1 cellular context compared by ENCODE assay signal in the genomic region with DNA sequence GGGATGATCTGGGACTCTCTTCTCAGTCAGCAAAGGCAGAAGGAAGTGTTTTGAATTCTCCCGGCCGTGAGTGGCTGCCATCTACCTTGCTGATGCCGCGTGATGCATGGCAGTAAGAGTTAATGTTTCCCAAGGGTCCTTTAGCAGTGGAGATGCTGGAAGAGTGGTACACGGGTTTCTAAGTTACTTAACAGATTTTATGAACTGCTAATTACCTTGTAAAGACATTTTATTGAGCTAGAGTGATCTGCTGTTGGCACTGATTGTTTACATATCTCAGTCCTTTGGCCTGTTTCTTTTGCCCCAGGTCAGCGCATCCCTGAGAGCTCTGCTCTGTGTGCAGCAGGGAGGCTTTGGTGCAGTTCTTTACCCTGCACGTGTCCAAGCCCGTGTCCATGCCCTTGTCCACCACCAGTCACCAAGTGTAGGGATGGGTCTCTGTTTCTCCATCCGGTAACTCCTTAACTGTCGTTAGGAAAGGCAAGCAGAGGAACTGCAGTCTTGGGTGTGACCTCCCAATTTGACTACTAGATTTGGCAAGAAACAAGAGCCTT.
A peak's percentile ranks its signal among the peaks of the same experiment; 100 is the strongest.
TF ChIP-seq lines count a peak whose summit lies in the region.

No MANE protein-coding gene starts in this region.

TF ChIP-seq in HEK293, 187 proteins besides CTCF, POLR2A, EP300 and RAD21 (continued from another document):
- TF ChIP-seq, protein P1, sequence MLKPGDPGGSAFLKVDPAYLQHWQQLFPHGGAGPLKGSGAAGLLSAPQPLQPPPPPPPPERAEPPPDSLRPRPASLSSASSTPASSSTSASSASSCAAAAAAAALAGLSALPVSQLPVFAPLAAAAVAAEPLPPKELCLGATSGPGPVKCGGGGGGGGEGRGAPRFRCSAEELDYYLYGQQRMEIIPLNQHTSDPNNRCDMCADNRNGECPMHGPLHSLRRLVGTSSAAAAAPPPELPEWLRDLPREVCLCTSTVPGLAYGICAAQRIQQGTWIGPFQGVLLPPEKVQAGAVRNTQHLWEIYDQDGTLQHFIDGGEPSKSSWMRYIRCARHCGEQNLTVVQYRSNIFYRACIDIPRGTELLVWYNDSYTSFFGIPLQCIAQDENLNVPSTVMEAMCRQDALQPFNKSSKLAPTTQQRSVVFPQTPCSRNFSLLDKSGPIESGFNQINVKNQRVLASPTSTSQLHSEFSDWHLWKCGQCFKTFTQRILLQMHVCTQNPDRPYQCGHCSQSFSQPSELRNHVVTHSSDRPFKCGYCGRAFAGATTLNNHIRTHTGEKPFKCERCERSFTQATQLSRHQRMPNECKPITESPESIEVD (tag by site-specific recombination; IDR thresholded peaks at IDR 0.05): peak; percentile 54
- TF ChIP-seq ZNF24 (tag by site-specific recombination; IDR thresholded peaks at IDR 0.05) (0 out of 2 replicates have a peak, but pooled peaks have one; percentile 53), FEZF1 (tag by site-specific recombination; IDR thresholded peaks at IDR 0.05) (peak; percentile 53; the same call in 1 of the 2 replicates), ZFP37 (tag by site-specific recombination; IDR thresholded peaks at IDR 0.05) (no peak), ZNF701 (tag by site-specific recombination; IDR thresholded peaks at IDR 0.05) (no peak), ZNF530 (tag by site-specific recombination; IDR thresholded peaks at IDR 0.05; ENCODE audit: low read depth) (no peak), OSR2 (tag by site-specific recombination; IDR thresholded peaks at IDR 0.05) (peak; percentile 35; the same call in 1 of the 2 replicates), ZNF416 (tag by site-specific recombination; IDR thresholded peaks at IDR 0.05) (no peak), ZNF776 (tag by site-specific recombination; IDR thresholded peaks at IDR 0.05; ENCODE audit: borderline replicate concordance) (no peak), YY1 (tag by site-specific recombination; IDR thresholded peaks at IDR 0.05) (peak; percentile 18; the same call in 1 of the 2 replicates), ZNF366 (tag by site-specific recombination; conservative IDR thresholded peaks at IDR 0.05) (no peak), ZNF549 (tag by site-specific recombination; IDR thresholded peaks at IDR 0.05) (no peak), ZNF621 (tag by site-specific recombination; IDR thresholded peaks at IDR 0.05) (no peak), ZBTB48 (tag by site-specific recombination; IDR thresholded peaks at IDR 0.05) (no peak), GLIS1 (tag by site-specific recombination; IDR thresholded peaks at IDR 0.05) (peak; percentile 68), ZNF292 (tag by site-specific recombination; IDR thresholded peaks at IDR 0.05; ENCODE audit: borderline replicate concordance, low read depth) (no peak), ZNF37A (tag by site-specific recombination; IDR thresholded peaks at IDR 0.05) (no peak), ZNF707 (tag by site-specific recombination; IDR thresholded peaks at IDR 0.05) (no peak), ZXDB (tag by site-specific recombination; IDR thresholded peaks at IDR 0.05) (no peak), MYNN (tag by site-specific recombination; IDR thresholded peaks at IDR 0.05; ENCODE audit: borderline replicate concordance) (no peak), KLF1 (tag by site-specific recombination; IDR thresholded peaks at IDR 0.05) (no peak), ZNF561 (tag by site-specific recombination; IDR thresholded peaks at IDR 0.05; ENCODE audit: borderline replicate concordance) (no peak), ZBTB20 (tag by site-specific recombination; IDR thresholded peaks at IDR 0.05) (no peak), ZNF677 (tag by site-specific recombination; IDR thresholded peaks at IDR 0.05) (no peak), GFI1B (tag by site-specific recombination; IDR thresholded peaks at IDR 0.05) (0 out of 2 replicates have a peak, but pooled peaks have one; percentile 55), ZNF2 (tag by site-specific recombination; IDR thresholded peaks at IDR 0.05) (no peak), ZNF596 (tag by site-specific recombination; IDR thresholded peaks at IDR 0.05) (0 out of 2 replicates have a peak, but pooled peaks have one; percentile 26), ZNF174 (tag by site-specific recombination; IDR thresholded peaks at IDR 0.05) (no peak), ZNF335 (tag by site-specific recombination; conservative IDR thresholded peaks at IDR 0.05) (no peak), ZNF768 (tag by site-specific recombination; IDR thresholded peaks at IDR 0.05) (no peak), ZNF473 (tag by site-specific recombination; IDR thresholded peaks at IDR 0.05) (no peak), SP2 (tag by site-specific recombination; IDR thresholded peaks at IDR 0.05) (no peak), ZNF777 (tag by site-specific recombination; IDR thresholded peaks at IDR 0.05; ENCODE audit: borderline replicate concordance) (no peak), ZNF223 (tag by site-specific recombination; IDR thresholded peaks at IDR 0.05) (no peak), SP3 (tag by site-specific recombination; IDR thresholded peaks at IDR 0.05) (no peak), GLI2 (tag by site-specific recombination; IDR thresholded peaks at IDR 0.05; ENCODE audit: borderline replicate concordance, low read depth) (no peak), ZNF169 (tag by site-specific recombination; IDR thresholded peaks at IDR 0.05) (no peak), TRIM28 (IDR thresholded peaks at IDR 0.05; ENCODE audit: borderline replicate concordance, low read length) (peak; percentile 46; the same call in 1 of the 2 replicates), ZNF624 (tag by site-specific recombination; IDR thresholded peaks at IDR 0.05) (no peak), KLF10 (tag by site-specific recombination; IDR thresholded peaks at IDR 0.05) (no peak), ZNF585B (tag by site-specific recombination; IDR thresholded peaks at IDR 0.05) (no peak)
- TF ChIP-seq, protein P2, sequence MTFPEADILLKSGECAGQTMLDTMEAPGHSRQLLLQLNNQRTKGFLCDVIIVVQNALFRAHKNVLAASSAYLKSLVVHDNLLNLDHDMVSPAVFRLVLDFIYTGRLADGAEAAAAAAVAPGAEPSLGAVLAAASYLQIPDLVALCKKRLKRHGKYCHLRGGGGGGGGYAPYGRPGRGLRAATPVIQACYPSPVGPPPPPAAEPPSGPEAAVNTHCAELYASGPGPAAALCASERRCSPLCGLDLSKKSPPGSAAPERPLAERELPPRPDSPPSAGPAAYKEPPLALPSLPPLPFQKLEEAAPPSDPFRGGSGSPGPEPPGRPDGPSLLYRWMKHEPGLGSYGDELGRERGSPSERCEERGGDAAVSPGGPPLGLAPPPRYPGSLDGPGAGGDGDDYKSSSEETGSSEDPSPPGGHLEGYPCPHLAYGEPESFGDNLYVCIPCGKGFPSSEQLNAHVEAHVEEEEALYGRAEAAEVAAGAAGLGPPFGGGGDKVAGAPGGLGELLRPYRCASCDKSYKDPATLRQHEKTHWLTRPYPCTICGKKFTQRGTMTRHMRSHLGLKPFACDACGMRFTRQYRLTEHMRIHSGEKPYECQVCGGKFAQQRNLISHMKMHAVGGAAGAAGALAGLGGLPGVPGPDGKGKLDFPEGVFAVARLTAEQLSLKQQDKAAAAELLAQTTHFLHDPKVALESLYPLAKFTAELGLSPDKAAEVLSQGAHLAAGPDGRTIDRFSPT (tag by site-specific recombination; IDR thresholded peaks at IDR 0.05): no peak
- TF ChIP-seq, protein P3, sequence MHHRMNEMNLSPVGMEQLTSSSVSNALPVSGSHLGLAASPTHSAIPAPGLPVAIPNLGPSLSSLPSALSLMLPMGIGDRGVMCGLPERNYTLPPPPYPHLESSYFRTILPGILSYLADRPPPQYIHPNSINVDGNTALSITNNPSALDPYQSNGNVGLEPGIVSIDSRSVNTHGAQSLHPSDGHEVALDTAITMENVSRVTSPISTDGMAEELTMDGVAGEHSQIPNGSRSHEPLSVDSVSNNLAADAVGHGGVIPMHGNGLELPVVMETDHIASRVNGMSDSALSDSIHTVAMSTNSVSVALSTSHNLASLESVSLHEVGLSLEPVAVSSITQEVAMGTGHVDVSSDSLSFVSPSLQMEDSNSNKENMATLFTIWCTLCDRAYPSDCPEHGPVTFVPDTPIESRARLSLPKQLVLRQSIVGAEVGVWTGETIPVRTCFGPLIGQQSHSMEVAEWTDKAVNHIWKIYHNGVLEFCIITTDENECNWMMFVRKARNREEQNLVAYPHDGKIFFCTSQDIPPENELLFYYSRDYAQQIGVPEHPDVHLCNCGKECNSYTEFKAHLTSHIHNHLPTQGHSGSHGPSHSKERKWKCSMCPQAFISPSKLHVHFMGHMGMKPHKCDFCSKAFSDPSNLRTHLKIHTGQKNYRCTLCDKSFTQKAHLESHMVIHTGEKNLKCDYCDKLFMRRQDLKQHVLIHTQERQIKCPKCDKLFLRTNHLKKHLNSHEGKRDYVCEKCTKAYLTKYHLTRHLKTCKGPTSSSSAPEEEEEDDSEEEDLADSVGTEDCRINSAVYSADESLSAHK (tag by site-specific recombination; IDR thresholded peaks at IDR 0.05): peak; percentile 88
- TF ChIP-seq, protein P4, sequence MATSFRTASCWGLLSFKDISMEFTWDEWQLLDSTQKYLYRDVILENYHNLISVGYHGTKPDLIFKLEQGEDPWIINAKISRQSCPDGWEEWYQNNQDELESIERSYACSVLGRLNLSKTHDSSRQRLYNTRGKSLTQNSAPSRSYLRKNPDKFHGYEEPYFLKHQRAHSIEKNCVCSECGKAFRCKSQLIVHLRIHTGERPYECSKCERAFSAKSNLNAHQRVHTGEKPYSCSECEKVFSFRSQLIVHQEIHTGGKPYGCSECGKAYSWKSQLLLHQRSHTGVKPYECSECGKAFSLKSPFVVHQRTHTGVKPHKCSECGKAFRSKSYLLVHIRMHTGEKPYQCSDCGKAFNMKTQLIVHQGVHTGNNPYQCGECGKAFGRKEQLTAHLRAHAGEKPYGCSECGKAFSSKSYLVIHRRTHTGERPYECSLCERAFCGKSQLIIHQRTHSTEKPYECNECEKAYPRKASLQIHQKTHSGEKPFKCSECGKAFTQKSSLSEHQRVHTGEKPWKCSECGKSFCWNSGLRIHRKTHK (tag by site-specific recombination; IDR thresholded peaks at IDR 0.05): no peak
- TF ChIP-seq, protein P5, sequence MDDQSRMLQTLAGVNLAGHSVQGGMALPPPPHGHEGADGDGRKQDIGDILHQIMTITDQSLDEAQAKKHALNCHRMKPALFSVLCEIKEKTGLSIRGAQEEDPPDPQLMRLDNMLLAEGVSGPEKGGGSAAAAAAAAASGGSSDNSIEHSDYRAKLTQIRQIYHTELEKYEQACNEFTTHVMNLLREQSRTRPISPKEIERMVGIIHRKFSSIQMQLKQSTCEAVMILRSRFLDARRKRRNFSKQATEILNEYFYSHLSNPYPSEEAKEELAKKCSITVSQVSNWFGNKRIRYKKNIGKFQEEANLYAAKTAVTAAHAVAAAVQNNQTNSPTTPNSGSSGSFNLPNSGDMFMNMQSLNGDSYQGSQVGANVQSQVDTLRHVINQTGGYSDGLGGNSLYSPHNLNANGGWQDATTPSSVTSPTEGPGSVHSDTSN (CRISPR knock-in tag; IDR thresholded peaks at IDR 0.05): no peak
- TF ChIP-seq, protein P6, sequence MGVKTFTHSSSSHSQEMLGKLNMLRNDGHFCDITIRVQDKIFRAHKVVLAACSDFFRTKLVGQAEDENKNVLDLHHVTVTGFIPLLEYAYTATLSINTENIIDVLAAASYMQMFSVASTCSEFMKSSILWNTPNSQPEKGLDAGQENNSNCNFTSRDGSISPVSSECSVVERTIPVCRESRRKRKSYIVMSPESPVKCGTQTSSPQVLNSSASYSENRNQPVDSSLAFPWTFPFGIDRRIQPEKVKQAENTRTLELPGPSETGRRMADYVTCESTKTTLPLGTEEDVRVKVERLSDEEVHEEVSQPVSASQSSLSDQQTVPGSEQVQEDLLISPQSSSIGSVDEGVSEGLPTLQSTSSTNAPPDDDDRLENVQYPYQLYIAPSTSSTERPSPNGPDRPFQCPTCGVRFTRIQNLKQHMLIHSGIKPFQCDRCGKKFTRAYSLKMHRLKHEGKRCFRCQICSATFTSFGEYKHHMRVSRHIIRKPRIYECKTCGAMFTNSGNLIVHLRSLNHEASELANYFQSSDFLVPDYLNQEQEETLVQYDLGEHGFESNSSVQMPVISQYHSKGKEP (tag by site-specific recombination; IDR thresholded peaks at IDR 0.05): 0 out of 2 replicates have a peak, but pooled peaks have one; percentile 25
